Comparison of ENCODE assay signal across 9 cellular contexts in genomic region chr13:27476943-27477681, GRCh38.
A peak's percentile ranks its signal among the peaks of the same experiment; 100 is the strongest.
DNase-seq lines count a peak whose midpoint lies in the region; ATAC-seq lines count a peak whose summit lies in the region.
"Had no signal": no experiment of that assay in that cellular context is flagged by ENCODE, and none has a peak within 500 bp of the region (broad histone marks: within the 10 kb centered on the region; RNA-seq: fewer than 3 reads in every experiment).

No MANE protein-coding gene starts in this region.

- DNase-seq in stimulated activated CD4-positive, alpha-beta T cell treated with anti-CD3 and anti-CD28 coated beads, Interleukin-1b, Interleukin-23, amount 100 ng/mL, for 48 hours: peak; percentile 5
- DNase-seq in stimulated activated CD4-positive, alpha-beta T cell treated with anti-CD3 and anti-CD28 coated beads, Interleukin-2, amount 100 ng/mL, for 48 hours: no peak
- peak; percentile 35 for DNase-seq in OCI-M1 (lab: John Stamatoyannopoulos, UW)
- DNase-seq in glomerular visceral epithelial cell (ENCODE audit: extremely low spot score): peak; percentile 21
- DNase-seq in NCI-H1092 treated with DMSO at 0.1 percent for 48 hours (lab: John Stamatoyannopoulos, UW): no peak
- no peak for DNase-seq in activated naive CD4-positive, alpha-beta T cell treated with anti-CD3 and anti-CD28 coated beads, Interleukin-2, amount 50 U/mL, for 16 hours
- DNase-seq: activated naive CD8-positive, alpha-beta T cell treated with anti-CD3 and anti-CD28 coated beads, Interleukin-2, amount 10 ng/mL, durations not matched to agents 7 days and 5 days had no signal

- ATAC-seq in HG02981 (IDR thresholded peaks at IDR 0.05; ENCODE audit: unreplicated experiment) (peak; percentile 63), HG03139 (IDR thresholded peaks at IDR 0.05; ENCODE audit: unreplicated experiment) (no peak)

Comparison
In these comparisons a context has a peak if more than half of its experiments do, and no peak if none do; other contexts are left out.
1. DNase-seq: peak in stimulated activated CD4-positive, alpha-beta T cell treated with anti-CD3 and anti-CD28 coated beads, Interleukin-1b, Interleukin-23, amount 100 ng/mL, for 48 hours (single experiment), OCI-M1 (single experiment) and glomerular visceral epithelial cell (single experiment); none in stimulated activated CD4-positive, alpha-beta T cell treated with anti-CD3 and anti-CD28 coated beads, Interleukin-2, amount 100 ng/mL, for 48 hours (0 of 2), NCI-H1092 treated with DMSO at 0.1 percent for 48 hours (single experiment) and activated naive CD4-positive, alpha-beta T cell treated with anti-CD3 and anti-CD28 coated beads, Interleukin-2, amount 50 U/mL, for 16 hours (single experiment).